Comparison of ENCODE assay signal across 1 cellular context in genomic region chrX:134782796-134783195, GRCh38.
TF ChIP-seq lines count a peak whose summit lies in the region.

No MANE protein-coding gene starts in this region.

TF ChIP-seq in HepG2, 621 proteins besides CTCF, POLR2A, EP300 and RAD21 (continued from another document):
- no peak for TF ChIP-seq MLXIP (CRISPR knock-in tag; IDR thresholded peaks at IDR 0.05; ENCODE audit: borderline replicate concordance)
- TF ChIP-seq SMC3 (IDR thresholded peaks at IDR 0.05; ENCODE audit: low read length), result peak; percentile 38; the same call in 1 of the 2 replicates
- no peak for TF ChIP-seq E2F5 (CRISPR knock-in tag; conservative IDR thresholded peaks at IDR 0.05)
- no peak for TF ChIP-seq HINFP (CRISPR knock-in tag; IDR thresholded peaks at IDR 0.05; ENCODE audit: low read depth)
- TF ChIP-seq ZNF777 (CRISPR knock-in tag; IDR thresholded peaks at IDR 0.05), result no peak
